In genomic region chr4:187732524-187732923, GRCh38 we compare ENCODE assay signal across 21 cellular contexts.
"Had no signal": no experiment of that assay in that cellular context is flagged by ENCODE, and none has a peak within 500 bp of the region (broad histone marks: within the 10 kb centered on the region; RNA-seq: fewer than 3 reads in every experiment).

No MANE protein-coding gene starts in this region.

- H3K27me3 Mint-ChIP-seq: activated CD8-positive, alpha-beta memory T cell treated with anti-CD3 and anti-CD28 coated beads, Interleukin-2, amount 10 ng/mL, durations not matched to agents 7 days and 5 days; activated CD8-positive, alpha-beta T cell treated with anti-CD3 and anti-CD28 coated beads for 36 hours; activated naive CD4-positive, alpha-beta T cell treated with anti-CD3 and anti-CD28 coated beads, Interleukin-2, amount 10 ng/mL, durations not matched to agents 7 days and 5 days; effector memory CD8-positive, alpha-beta T cell; naive thymus-derived CD8-positive, alpha-beta T cell; progenitor cell of endocrine pancreas had no signal

- ATAC-seq: activated CD8-positive, alpha-beta memory T cell treated with anti-CD3 and anti-CD28 coated beads, Interleukin-2, amount 10 ng/mL, durations not matched to agents 7 days and 5 days; activated CD8-positive, alpha-beta T cell treated with anti-CD3 and anti-CD28 coated beads for 36 hours; effector memory CD8-positive, alpha-beta T cell; gastrocnemius medialis; left lobe of liver; lower lobe of right lung; naive thymus-derived CD8-positive, alpha-beta T cell had no signal

- H3K4me1 ChIP-seq: esophagus muscularis mucosa, gastrocnemius medialis, lower lobe of right lung, neural progenitor cell, spleen, upper lobe of left lung had no signal

- H3K27ac Mint-ChIP-seq: activated CD8-positive, alpha-beta memory T cell treated with anti-CD3 and anti-CD28 coated beads, Interleukin-2, amount 10 ng/mL, durations not matched to agents 7 days and 5 days; activated CD8-positive, alpha-beta T cell treated with anti-CD3 and anti-CD28 coated beads for 36 hours; activated naive CD4-positive, alpha-beta T cell treated with anti-CD3 and anti-CD28 coated beads, Interleukin-2, amount 10 ng/mL, durations not matched to agents 7 days and 5 days; effector memory CD8-positive, alpha-beta T cell; mesothelial cell of epicardium; naive thymus-derived CD8-positive, alpha-beta T cell; neural progenitor cell; progenitor cell of endocrine pancreas had no signal

- H3K9me3 ChIP-seq: gastrocnemius medialis had no signal

- DNase-seq: activated CD4-positive, alpha-beta T cell treated with anti-CD3 and anti-CD28 coated beads for 48 hours; activated CD8-positive, alpha-beta memory T cell treated with anti-CD3 and anti-CD28 coated beads, Interleukin-2, amount 10 ng/mL, durations not matched to agents 7 days and 5 days; activated CD8-positive, alpha-beta T cell treated with anti-CD3 and anti-CD28 coated beads for 36 hours; activated effector memory CD4-positive, alpha-beta T cell treated with anti-CD3 and anti-CD28 coated beads, Interleukin-2, amount 50 U/mL, for 16 hours; activated naive CD4-positive, alpha-beta T cell treated with anti-CD3 and anti-CD28 coated beads, Interleukin-2, amount 10 ng/mL, durations not matched to agents 7 days and 5 days; activated T-cell treated with anti-CD3 and anti-CD28 coated beads for 4 hours; caudate nucleus; effector memory CD8-positive, alpha-beta T cell; gastrocnemius medialis; lower lobe of right lung; naive thymus-derived CD8-positive, alpha-beta T cell; spleen; stimulated activated CD4-positive, alpha-beta T cell treated with anti-CD3 and anti-CD28 coated beads, Interleukin-4, amount 100 ng/mL, for 1 hour; stimulated activated naive CD4-positive, alpha-beta T cell; upper lobe of left lung had no signal

- H3K4me1 Mint-ChIP-seq: activated CD8-positive, alpha-beta memory T cell treated with anti-CD3 and anti-CD28 coated beads, Interleukin-2, amount 10 ng/mL, durations not matched to agents 7 days and 5 days; activated naive CD4-positive, alpha-beta T cell treated with anti-CD3 and anti-CD28 coated beads, Interleukin-2, amount 10 ng/mL, durations not matched to agents 7 days and 5 days; mesothelial cell of epicardium; neural progenitor cell had no signal

- H3K36me3 ChIP-seq: esophagus muscularis mucosa, gastrocnemius medialis, lower lobe of right lung, neural progenitor cell, spleen, thoracic aorta, upper lobe of left lung had no signal

- H2AFZ ChIP-seq: neural progenitor cell had no signal

- H3K4me3 ChIP-seq: esophagus muscularis mucosa, gastrocnemius medialis, lower lobe of right lung, neural progenitor cell, spleen, thoracic aorta, upper lobe of left lung had no signal

- H3K27me3 ChIP-seq: esophagus muscularis mucosa, gastrocnemius medialis, neural progenitor cell, spleen, upper lobe of left lung had no signal

- H3K36me3 Mint-ChIP-seq: activated CD8-positive, alpha-beta memory T cell treated with anti-CD3 and anti-CD28 coated beads, Interleukin-2, amount 10 ng/mL, durations not matched to agents 7 days and 5 days; activated naive CD4-positive, alpha-beta T cell treated with anti-CD3 and anti-CD28 coated beads, Interleukin-2, amount 10 ng/mL, durations not matched to agents 7 days and 5 days; mesothelial cell of epicardium; neural progenitor cell had no signal

- H3K4me3 Mint-ChIP-seq: activated CD8-positive, alpha-beta memory T cell treated with anti-CD3 and anti-CD28 coated beads, Interleukin-2, amount 10 ng/mL, durations not matched to agents 7 days and 5 days; activated CD8-positive, alpha-beta T cell treated with anti-CD3 and anti-CD28 coated beads for 36 hours; activated naive CD4-positive, alpha-beta T cell treated with anti-CD3 and anti-CD28 coated beads, Interleukin-2, amount 10 ng/mL, durations not matched to agents 7 days and 5 days; effector memory CD8-positive, alpha-beta T cell; mesothelial cell of epicardium; naive thymus-derived CD8-positive, alpha-beta T cell; neural progenitor cell had no signal

- H3K27ac ChIP-seq: esophagus muscularis mucosa, gastrocnemius medialis, lower lobe of right lung, neural progenitor cell, spleen, thoracic aorta had no signal
